8 cellular contexts compared by ENCODE assay signal in the genomic region with DNA sequence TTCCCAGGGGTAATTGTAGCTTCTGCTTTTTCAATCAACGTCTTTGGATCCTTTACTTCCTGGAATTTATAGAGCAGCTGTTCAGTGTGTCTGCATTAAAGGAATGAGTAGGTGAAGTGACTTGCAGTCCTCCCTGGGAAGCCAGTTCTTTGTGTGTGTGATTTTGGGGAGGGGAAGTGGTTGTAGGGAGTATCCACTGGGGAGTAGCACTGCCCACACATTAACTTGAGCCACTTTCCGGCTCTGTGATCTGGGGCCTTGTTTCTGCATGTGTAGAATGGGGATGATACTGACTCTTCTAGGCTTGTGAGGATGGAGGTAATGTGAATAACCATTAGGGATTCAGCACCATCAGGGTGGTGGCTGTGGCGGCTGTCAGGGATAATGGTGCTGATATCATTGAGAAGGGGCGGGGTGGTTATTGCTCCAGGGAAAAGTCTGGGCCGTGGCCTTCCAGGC. TPM values are rescaled to one million over a fixed set of nuclear protein-coding genes. Genes with fewer than 3 reads are reported as not detected.
DNase-seq lines count a peak whose midpoint lies in the region; ATAC-seq and TF ChIP-seq lines count a peak whose summit lies in the region.

No MANE protein-coding gene starts in this region.

- peaks cover 29 to 36% of the 10 kb centered on the region in 2 donors for H3K36me3 Mint-ChIP-seq in CD14-positive monocyte
- H3K36me3 Mint-ChIP-seq in activated naive CD8-positive, alpha-beta T cell treated with anti-CD3 and anti-CD28 coated beads, Interleukin-2, amount 50 U/mL, for 24 hours (ENCODE audit: low read depth) = peaks cover 33% of the 10 kb centered on the region

- H3K4me1 Mint-ChIP-seq in CD14-positive monocyte = peaks cover 75% of the 10 kb centered on the region
- peaks cover 90% of the 10 kb centered on the region for H3K4me1 Mint-ChIP-seq in activated naive CD8-positive, alpha-beta T cell treated with anti-CD3 and anti-CD28 coated beads, Interleukin-2, amount 50 U/mL, for 24 hours

- ATAC-seq in GM19397 (IDR thresholded peaks at IDR 0.05; ENCODE audit: unreplicated experiment) (peak; percentile 39), HG03432 (IDR thresholded peaks at IDR 0.05; ENCODE audit: unreplicated experiment) (peak; percentile 38)
- ATAC-seq in activated naive CD8-positive, alpha-beta T cell treated with anti-CD3 and anti-CD28 coated beads, Interleukin-2, amount 50 U/mL, for 24 hours = no peak

- DNase-seq in CD14-positive monocyte (ENCODE audit: low spot score) (no peak), hepatic stellate cell (ENCODE audit: low spot score) (no peak), cortex of kidney (lab: John Stamatoyannopoulos, UW) (no peak)
- DNase-seq in activated naive CD8-positive, alpha-beta T cell treated with anti-CD3 and anti-CD28 coated beads, Interleukin-2, amount 50 U/mL, for 24 hours = no peak
- no peak for DNase-seq in stimulated activated CD4-positive, alpha-beta T cell treated with anti-CD3 and anti-CD28 coated beads, Interleukin-4, amount 100 ng/mL, for 4 hours
- DNase-seq in effector CD8-positive, alpha-beta T cell (lab: John Stamatoyannopoulos, UW) = no peak

- TF ChIP-seq CTCF in CD14-positive monocyte (IDR thresholded peaks at IDR 0.05) = no peak

- intact Hi-C loops in CD14-positive monocyte (cut with micrococcal nuclease) = no loop called here

- H3K9me3 Mint-ChIP-seq in CD14-positive monocyte = no peaks in the 10 kb centered on the region
- H3K9me3 Mint-ChIP-seq in activated naive CD8-positive, alpha-beta T cell treated with anti-CD3 and anti-CD28 coated beads, Interleukin-2, amount 50 U/mL, for 24 hours = no peaks in the 10 kb centered on the region

- peak overlapping the region; percentile 3 to 20 for H3K4me3 Mint-ChIP-seq in CD14-positive monocyte
- H3K4me3 Mint-ChIP-seq in activated naive CD8-positive, alpha-beta T cell treated with anti-CD3 and anti-CD28 coated beads, Interleukin-2, amount 50 U/mL, for 24 hours = peak overlapping the region; percentile 79

- H3K27ac Mint-ChIP-seq in CD14-positive monocyte = peak overlapping the region; percentile 45 to 86 (median 74)
- peak overlapping the region; percentile 98 for H3K27ac Mint-ChIP-seq in activated naive CD8-positive, alpha-beta T cell treated with anti-CD3 and anti-CD28 coated beads, Interleukin-2, amount 50 U/mL, for 24 hours

- H3K27me3 Mint-ChIP-seq in CD14-positive monocyte (ENCODE audit: low read depth in 3 of 3) = peaks cover 0 to 2% (median 1%) of the 10 kb centered on the region in 3 donors
- H3K27me3 Mint-ChIP-seq in activated naive CD8-positive, alpha-beta T cell treated with anti-CD3 and anti-CD28 coated beads, Interleukin-2, amount 50 U/mL, for 24 hours = peaks cover 2% of the 10 kb centered on the region

RNA-seq across cellular contexts. Expression of gene TMEM131L, which starts 54.7 kb away (rescaled TPM):
- 10 to 100 TPM; 11.2 to 26.0 TPM for polyA plus RNA-seq in CD14-positive monocyte
